In genomic region chr3:127132876-127133275, GRCh38 we compare ENCODE assay signal across 34 cellular contexts.
"Had no signal": no experiment of that assay in that cellular context is flagged by ENCODE, and none has a peak within 500 bp of the region (broad histone marks: within the 10 kb centered on the region; RNA-seq: fewer than 3 reads in every experiment).

No MANE protein-coding gene starts in this region.

- H3K36me3 Mint-ChIP-seq: activated naive CD8-positive, alpha-beta T cell; natural killer cell; neural progenitor cell; stimulated activated effector memory CD8-positive, alpha-beta T cell treated with anti-CD3 and anti-CD28 coated beads, Interleukin-12 subunit alpha, Interleukin-12 subunit beta, amount 100 ng/mL, for 72 hours; type B pancreatic cell had no signal

- DNase-seq: activated CD4-positive, alpha-beta T cell treated with anti-CD3 and anti-CD28 coated beads for 1 hour; activated CD4-positive, alpha-beta T cell treated with anti-CD3 and anti-CD28 coated beads, Interleukin-2, amount 50 U/mL, for 1 hour; activated CD8-positive, alpha-beta T cell treated with anti-CD3 and anti-CD28 coated beads for 36 hours; activated effector memory CD4-positive, alpha-beta T cell treated with Interleukin-2 at 50 U/mL for 16 hours; activated naive CD4-positive, alpha-beta T cell treated with Interleukin-2 at 50 U/mL for 16 hours; activated T-cell treated with anti-CD3 and anti-CD28 coated beads for 4 hours; activated T-cell treated with anti-CD3 and anti-CD28 coated beads, Interleukin-2, amount 50 U/mL, for 72 hours; anterior cingulate cortex; cerebellar nuclear complex; colonic mucosa; dorsolateral prefrontal cortex; effector memory CD4-positive, alpha-beta T cell; kidney glomerular epithelial cell; left ventricle myocardium inferior; mesendoderm; natural killer cell; occipital lobe; psoas muscle; sigmoid colon; small intestine; stimulated activated CD4-positive, alpha-beta T cell treated with anti-CD3 and anti-CD28 coated beads, Interleukin-4, amount 100 ng/mL, for 24 hours; T-helper 9 cell; WERI-Rb-1 had no signal

- H3K4me1 Mint-ChIP-seq: natural killer cell had no signal

- H3K36me3 ChIP-seq: colonic mucosa, gastroesophageal sphincter, left ventricle myocardium inferior, neural progenitor cell, sigmoid colon, thoracic aorta, vagina, WERI-Rb-1 had no signal

- H3K27ac ChIP-seq: colonic mucosa, dorsolateral prefrontal cortex, gastroesophageal sphincter, hepatocyte, left ventricle myocardium inferior, neural progenitor cell, parathyroid adenoma, psoas muscle, sigmoid colon, thoracic aorta, vagina, WERI-Rb-1 had no signal

- H3K9me3 ChIP-seq: colonic mucosa, gastroesophageal sphincter, left ventricle myocardium inferior, psoas muscle, sigmoid colon, thoracic aorta, vagina had no signal

- H3K4me3 Mint-ChIP-seq: activated CD8-positive, alpha-beta T cell treated with anti-CD3 and anti-CD28 coated beads for 36 hours; activated naive CD8-positive, alpha-beta T cell; activated T-cell treated with anti-CD3 and anti-CD28 coated beads, Interleukin-2, amount 50 U/mL, for 72 hours; natural killer cell; neural progenitor cell; stimulated activated effector memory CD8-positive, alpha-beta T cell treated with anti-CD3 and anti-CD28 coated beads, Interleukin-12 subunit alpha, Interleukin-12 subunit beta, amount 100 ng/mL, for 72 hours; stimulated activated naive CD8-positive, alpha-beta T cell treated with anti-CD3 and anti-CD28 coated beads, Interleukin-15, Interleukin-2, amounts not matched to agents 100 ng/mL and 50 ng/mL, for 24 hours; type B pancreatic cell had no signal

- H3K4me1 ChIP-seq: colonic mucosa had no signal

- H3K9me3 Mint-ChIP-seq: activated CD8-positive, alpha-beta T cell treated with anti-CD3 and anti-CD28 coated beads for 36 hours; activated T-cell treated with anti-CD3 and anti-CD28 coated beads, Interleukin-2, amount 50 U/mL, for 72 hours; natural killer cell; stimulated activated effector memory CD8-positive, alpha-beta T cell treated with anti-CD3 and anti-CD28 coated beads, Interleukin-12 subunit alpha, Interleukin-12 subunit beta, amount 100 ng/mL, for 72 hours; stimulated activated naive CD8-positive, alpha-beta T cell treated with anti-CD3 and anti-CD28 coated beads, Interleukin-15, Interleukin-2, amounts not matched to agents 100 ng/mL and 50 ng/mL, for 24 hours; type B pancreatic cell had no signal

- H3K9ac ChIP-seq: neural progenitor cell, parathyroid adenoma had no signal

- H3K27ac Mint-ChIP-seq: activated CD8-positive, alpha-beta T cell treated with anti-CD3 and anti-CD28 coated beads for 36 hours; activated naive CD8-positive, alpha-beta T cell; activated T-cell treated with anti-CD3 and anti-CD28 coated beads, Interleukin-2, amount 50 U/mL, for 72 hours; natural killer cell; stimulated activated effector memory CD8-positive, alpha-beta T cell treated with anti-CD3 and anti-CD28 coated beads, Interleukin-12 subunit alpha, Interleukin-12 subunit beta, amount 100 ng/mL, for 72 hours; stimulated activated naive CD8-positive, alpha-beta T cell treated with anti-CD3 and anti-CD28 coated beads, Interleukin-15, Interleukin-2, amounts not matched to agents 100 ng/mL and 50 ng/mL, for 24 hours; type B pancreatic cell had no signal

- H3K4me3 ChIP-seq: colonic mucosa, dorsolateral prefrontal cortex, gastroesophageal sphincter, hepatocyte, left ventricle myocardium inferior, lung, neural progenitor cell, psoas muscle, sigmoid colon, thoracic aorta, vagina had no signal

- H3K27me3 ChIP-seq: vagina had no signal
